9 cellular contexts compared by ENCODE assay signal in the genomic region with DNA sequence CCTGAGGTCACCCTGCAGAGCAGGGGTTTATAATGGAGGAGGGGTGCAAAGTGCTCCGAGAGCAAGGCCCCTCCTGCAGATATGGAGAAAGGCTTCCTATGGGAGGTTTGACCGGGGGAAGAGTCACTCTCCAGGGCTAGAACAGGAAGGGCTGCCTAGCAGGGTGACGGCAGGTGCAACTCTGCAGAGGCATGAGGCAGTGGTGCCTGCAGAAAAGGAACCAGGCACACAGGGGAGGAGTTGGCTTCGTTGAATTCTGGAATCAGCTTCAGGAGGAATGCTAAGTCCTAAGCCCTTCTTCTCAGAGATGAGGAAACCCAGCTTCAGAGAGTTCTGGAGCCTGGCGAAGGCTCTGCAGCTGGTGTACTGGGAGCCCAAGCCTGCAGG. TPM values are rescaled to one million over a fixed set of nuclear protein-coding genes. Genes with fewer than 3 reads are reported as not detected.
A peak's percentile ranks its signal among the peaks of the same experiment; 100 is the strongest.
DNase-seq lines count a peak whose midpoint lies in the region; ATAC-seq, FAIRE-seq and TF ChIP-seq lines count a peak whose summit lies in the region.
"Had no signal": no experiment of that assay in that cellular context is flagged by ENCODE, and none has a peak within 500 bp of the region (broad histone marks: within the 10 kb centered on the region; RNA-seq: fewer than 3 reads in every experiment).

No MANE protein-coding gene starts in this region.

- no peak; a peak in 1 of 6 replicates for ATAC-seq in A549
- ATAC-seq in GM19463 (IDR thresholded peaks at IDR 0.05; ENCODE audit: unreplicated experiment): peak; percentile 21
- ATAC-seq in naive thymus-derived CD8-positive, alpha-beta T cell: no peak
- ATAC-seq in HG02884 (IDR thresholded peaks at IDR 0.05; ENCODE audit: unreplicated experiment): no peak
- ATAC-seq: effector memory CD8-positive, alpha-beta T cell had no signal

- TF ChIP-seq CTCF in A549 (IDR thresholded peaks at IDR 0.05): no peak
- TF ChIP-seq CTCF in neutrophil (IDR thresholded peaks at IDR 0.05): no peak

- no peaks in the 10 kb centered on the region for H3K36me3 Mint-ChIP-seq in naive thymus-derived CD8-positive, alpha-beta T cell

- H3K27me3 ChIP-seq in neutrophil: no peaks in the 10 kb centered on the region

- WGBS in A549 (ENCODE audit: missing lambda C conversion rate): 65% methylated on average over 5 of the region's 5 CpGs

- H3K9me3 Mint-ChIP-seq in naive thymus-derived CD8-positive, alpha-beta T cell: no peaks in the 10 kb centered on the region
- H3K9me3 Mint-ChIP-seq: effector memory CD8-positive, alpha-beta T cell had no signal

- TF ChIP-seq EP300 in A549 (IDR thresholded peaks at IDR 0.05): no peak

- H3K27ac Mint-ChIP-seq in naive thymus-derived CD8-positive, alpha-beta T cell: no peak overlapping the region
- H3K27ac Mint-ChIP-seq: effector memory CD8-positive, alpha-beta T cell had no signal

- POLR2A ChIA-PET in A549 (lab: Yijun Ruan, JAX): interaction anchor here (1.1 kb wide), 1 partner anchor 17 kb away, joined by 3 read pairs; no protein-coding TSS in a partner anchor
- POLR2A ChIA-PET in naive thymus-derived CD8-positive, alpha-beta T cell (lab: Charles Lee): interaction anchor here (3.7 kb wide), 1 partner anchor 17 kb away, joined by 25 read pairs; a partner anchor contains a TSS

- peaks cover 0 to 17% (median under 1%) of the 10 kb centered on the region in 4 donors for H3K4me1 Mint-ChIP-seq in naive thymus-derived CD8-positive, alpha-beta T cell

- CTCF ChIA-PET in A549 (lab: Yijun Ruan, JAX): interaction anchor here (0.8 to 6.7 kb wide), 11 partner anchors 10 to 160 kb away, joined by 3 to 52 read pairs (median 6); a partner anchor contains a TSS

- FAIRE-seq in A549 (lab: Jason Lieb, UNC): no peak

- peak overlapping the region; percentile 87 for H3K27ac ChIP-seq in A549
- H3K27ac ChIP-seq in caudate nucleus (ENCODE audit: low read depth, low read length): peak overlapping the region; percentile 87
- peak overlapping the region; percentile 74 for H3K27ac ChIP-seq in neutrophil

- TF ChIP-seq RAD21 in A549 (conservative IDR thresholded peaks at IDR 0.05 in 1 of 2, IDR thresholded peaks at IDR 0.05 in 1 of 2): no peak

- H3K27me3 Mint-ChIP-seq in naive thymus-derived CD8-positive, alpha-beta T cell: no peaks in the 10 kb centered on the region
- H3K27me3 Mint-ChIP-seq: effector memory CD8-positive, alpha-beta T cell had no signal

- H3K9me3 ChIP-seq in A549 (no peaks in the 10 kb centered on the region), neutrophil (no peaks in the 10 kb centered on the region)

- no peak overlapping the region for H3K4me3 Mint-ChIP-seq in naive thymus-derived CD8-positive, alpha-beta T cell
- H3K4me3 Mint-ChIP-seq: effector memory CD8-positive, alpha-beta T cell had no signal

- H3K4me3 ChIP-seq in A549 (no peak overlapping the region), neutrophil (ENCODE audit: low read depth in 1 of 2, low read length in 1 of 2) (peak overlapping the region; percentile 25 to 53)

- DNase-seq in A549 (ENCODE audit: low read depth in 1 of 2, low spot score in 1 of 2): no peak
- peak in 1 of 61 donors; percentile 48 for DNase-seq in caudate nucleus (lab: John Stamatoyannopoulos, UW)
- DNase-seq in COLO829 (ENCODE audit: low spot score): no peak
- no peak for DNase-seq in NCI-H82 treated with DMSO at 0.1 percent for 48 hours (lab: John Stamatoyannopoulos, UW; ENCODE audit: unreplicated experiment)
- no peak for DNase-seq in naive thymus-derived CD8-positive, alpha-beta T cell
- DNase-seq: effector memory CD8-positive, alpha-beta T cell had no signal

- peaks cover 65% of the 10 kb centered on the region for H3K4me1 ChIP-seq in A549
- peaks cover 15 to 19% of the 10 kb centered on the region in 2 experiments for H3K4me1 ChIP-seq in neutrophil (ENCODE audit: control insufficient read depth in 1 of 2, insufficient read depth in 1 of 2, low read depth in 1 of 2, low read length in 1 of 2)

- TF ChIP-seq POLR2A in A549 (IDR thresholded peaks at IDR 0.05; ENCODE audit: low read length): no peak

- H3K36me3 ChIP-seq in neutrophil: no peaks in the 10 kb centered on the region

- H3K4me2 ChIP-seq in A549: peak overlapping the region; percentile 47

TF ChIP-seq in A549, 52 proteins besides CTCF, POLR2A, EP300 and RAD21:
- no peak for TF ChIP-seq CBX8 (IDR thresholded peaks at IDR 0.05)
- no peak for TF ChIP-seq RCOR1 (IDR thresholded peaks at IDR 0.05; ENCODE audit: low read depth, low read length)
- no peak for TF ChIP-seq SREBF2 (IDR thresholded peaks at IDR 0.05)
- TF ChIP-seq JUNB (IDR thresholded peaks at IDR 0.05): no peak
- TF ChIP-seq, protein P1, sequence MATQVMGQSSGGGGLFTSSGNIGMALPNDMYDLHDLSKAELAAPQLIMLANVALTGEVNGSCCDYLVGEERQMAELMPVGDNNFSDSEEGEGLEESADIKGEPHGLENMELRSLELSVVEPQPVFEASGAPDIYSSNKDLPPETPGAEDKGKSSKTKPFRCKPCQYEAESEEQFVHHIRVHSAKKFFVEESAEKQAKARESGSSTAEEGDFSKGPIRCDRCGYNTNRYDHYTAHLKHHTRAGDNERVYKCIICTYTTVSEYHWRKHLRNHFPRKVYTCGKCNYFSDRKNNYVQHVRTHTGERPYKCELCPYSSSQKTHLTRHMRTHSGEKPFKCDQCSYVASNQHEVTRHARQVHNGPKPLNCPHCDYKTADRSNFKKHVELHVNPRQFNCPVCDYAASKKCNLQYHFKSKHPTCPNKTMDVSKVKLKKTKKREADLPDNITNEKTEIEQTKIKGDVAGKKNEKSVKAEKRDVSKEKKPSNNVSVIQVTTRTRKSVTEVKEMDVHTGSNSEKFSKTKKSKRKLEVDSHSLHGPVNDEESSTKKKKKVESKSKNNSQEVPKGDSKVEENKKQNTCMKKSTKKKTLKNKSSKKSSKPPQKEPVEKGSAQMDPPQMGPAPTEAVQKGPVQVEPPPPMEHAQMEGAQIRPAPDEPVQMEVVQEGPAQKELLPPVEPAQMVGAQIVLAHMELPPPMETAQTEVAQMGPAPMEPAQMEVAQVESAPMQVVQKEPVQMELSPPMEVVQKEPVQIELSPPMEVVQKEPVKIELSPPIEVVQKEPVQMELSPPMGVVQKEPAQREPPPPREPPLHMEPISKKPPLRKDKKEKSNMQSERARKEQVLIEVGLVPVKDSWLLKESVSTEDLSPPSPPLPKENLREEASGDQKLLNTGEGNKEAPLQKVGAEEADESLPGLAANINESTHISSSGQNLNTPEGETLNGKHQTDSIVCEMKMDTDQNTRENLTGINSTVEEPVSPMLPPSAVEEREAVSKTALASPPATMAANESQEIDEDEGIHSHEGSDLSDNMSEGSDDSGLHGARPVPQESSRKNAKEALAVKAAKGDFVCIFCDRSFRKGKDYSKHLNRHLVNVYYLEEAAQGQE (IDR thresholded peaks at IDR 0.05): no peak
- TF ChIP-seq GATA3 (IDR thresholded peaks at IDR 0.05; ENCODE audit: borderline replicate concordance): no peak
- no peak for TF ChIP-seq SMC3 (IDR thresholded peaks at IDR 0.05)
- TF ChIP-seq CHD4 (IDR thresholded peaks at IDR 0.05; ENCODE audit: borderline replicate concordance): no peak
- no peak for TF ChIP-seq CEBPB (IDR thresholded peaks at IDR 0.05)

RNA-seq across cellular contexts. Expression of a gene that starts 17.5 kb away (rescaled TPM):
- polyA plus RNA-seq in A549 (2011; rRNA removed): 37.8 and 44.4 TPM in 2 replicates
- polyA plus RNA-seq in A549 (2012; cell fraction: cytosol; rRNA removed): 146 and 175 TPM in 2 replicates
- polyA plus RNA-seq in A549 (2012; cell fraction: nucleus; rRNA removed): 151 and 164 TPM in 2 replicates
- 66.4 to 78.8 TPM (median 66.9 TPM) in 3 replicates for polyA plus RNA-seq in A549 (2017; fragmentation: RNase III; extraction: RNeasy Plus Mini Kit Qiagen cat#74134 plus additional on column Dnase treatment)
- 26.0 and 43.0 TPM in 2 replicates for polyA minus RNA-seq in A549 (2011; rRNA and poly(A)+ RNA removed)
- 10 to 100 TPM; 84.9 to 86.2 TPM for total RNA-seq in naive thymus-derived CD8-positive, alpha-beta T cell
- polyA plus RNA-seq in naive thymus-derived CD8-positive, alpha-beta T cell: 100 to 1,000 TPM in 1 of 3 donors, 10 to 100 TPM in 2; 71.5 to 122 (median 98.2) TPM
